Comparison of ENCODE assay signal across 24 cellular contexts in the genomic region with DNA sequence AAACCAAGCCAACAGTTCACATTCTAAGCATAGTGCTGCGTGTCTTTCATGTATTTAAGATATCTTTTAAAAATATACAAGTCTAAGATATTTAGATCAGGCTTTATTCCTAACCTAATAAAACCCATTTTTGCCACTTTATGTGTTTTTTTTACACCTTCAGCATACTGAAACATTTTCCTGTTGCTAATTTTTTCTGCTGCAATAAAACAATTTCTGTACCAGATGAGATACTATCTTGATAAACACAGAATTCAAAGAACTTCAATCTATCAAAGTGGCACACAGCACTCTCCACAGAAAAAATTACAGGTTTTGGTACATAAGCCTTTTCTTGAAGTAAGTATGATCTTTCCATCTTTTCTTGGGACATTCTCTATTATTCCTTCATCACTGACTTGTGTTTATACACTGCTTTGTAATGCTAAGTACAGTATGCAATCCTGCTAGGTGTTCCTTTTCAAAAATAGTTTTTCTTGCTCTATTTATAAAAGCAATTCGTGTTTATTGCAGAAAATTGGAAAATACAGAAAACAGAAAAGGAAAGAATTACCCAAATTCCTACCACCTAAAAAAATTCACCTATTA.
"Had no signal": no experiment of that assay in that cellular context is flagged by ENCODE, and none has a peak within 500 bp of the region (broad histone marks: within the 10 kb centered on the region; RNA-seq: fewer than 3 reads in every experiment).

No MANE protein-coding gene starts in this region.

- H3K4me2 ChIP-seq: neural progenitor cell had no signal

- H3K36me3 ChIP-seq: adrenal gland, neural progenitor cell, right lobe of liver, suprapubic skin, transverse colon, uterus had no signal

- H3K27ac Mint-ChIP-seq: activated naive CD4-positive, alpha-beta T cell treated with anti-CD3 and anti-CD28 coated beads, Interleukin-2, amount 50 U/mL, for 24 hours; naive B cell; neural progenitor cell; stimulated activated naive CD8-positive, alpha-beta T cell treated with anti-CD3 and anti-CD28 coated beads, Interleukin-15, Interleukin-2, amounts not matched to agents 100 ng/mL and 50 ng/mL, for 24 hours had no signal

- DNase-seq: activated CD4-positive, alpha-beta T cell treated with anti-CD3 and anti-CD28 coated beads, Interleukin-2, amount 50 U/mL, for 1 hour; activated CD4-positive, CD25-positive, alpha-beta regulatory T cell treated with anti-CD3 and anti-CD28 coated beads, Interleukin-2, amount 50 U/mL, for 72 hours; activated gamma-delta T cell; adrenal gland; effector memory CD4-positive, alpha-beta T cell; head of caudate nucleus; left ventricle myocardium superior; naive B cell; psoas muscle; right lobe of liver; small intestine; stimulated activated CD4-positive, alpha-beta T cell treated with anti-CD3 and anti-CD28 coated beads, Interleukin-15, amount 100 ng/mL, for 24 hours; stimulated activated CD4-positive, alpha-beta T cell treated with anti-CD3 and anti-CD28 coated beads, Interleukin-2, amount 100 ng/mL, for 48 hours; transverse colon; uterus had no signal

- FAIRE-seq: astrocyte, bronchial epithelial cell, frontal cortex, small intestine had no signal

- ATAC-seq: left ventricle myocardium superior, psoas muscle, right lobe of liver had no signal

- H3K4me3 Mint-ChIP-seq: activated naive CD4-positive, alpha-beta T cell treated with anti-CD3 and anti-CD28 coated beads, Interleukin-2, amount 50 U/mL, for 24 hours; dendritic cell treated with granulocyte-macrophage colony-stimulating factor and Interleukin-4, amounts not matched to agents 40 ng/mL and 50 ng/mL, for 4 days; memory B cell; naive B cell; neural progenitor cell; stimulated activated naive CD8-positive, alpha-beta T cell treated with anti-CD3 and anti-CD28 coated beads, Interleukin-15, Interleukin-2, amounts not matched to agents 100 ng/mL and 50 ng/mL, for 24 hours had no signal

- H3K27me3 Mint-ChIP-seq: activated naive CD4-positive, alpha-beta T cell treated with anti-CD3 and anti-CD28 coated beads, Interleukin-2, amount 50 U/mL, for 24 hours; dendritic cell treated with granulocyte-macrophage colony-stimulating factor and Interleukin-4, amounts not matched to agents 40 ng/mL and 50 ng/mL, for 4 days; memory B cell; naive B cell; stimulated activated naive CD8-positive, alpha-beta T cell treated with anti-CD3 and anti-CD28 coated beads, Interleukin-15, Interleukin-2, amounts not matched to agents 100 ng/mL and 50 ng/mL, for 24 hours had no signal

- H3K9me3 ChIP-seq: adrenal gland, psoas muscle, right lobe of liver, suprapubic skin, transverse colon, uterus had no signal

- H2AFZ ChIP-seq: neural progenitor cell had no signal

- H3K4me3 ChIP-seq: adrenal gland, neural progenitor cell, psoas muscle, right lobe of liver, suprapubic skin, transverse colon, uterus had no signal

- H3K9ac ChIP-seq: neural progenitor cell had no signal

- H3K36me3 Mint-ChIP-seq: naive B cell had no signal

- H3K9me3 Mint-ChIP-seq: activated naive CD4-positive, alpha-beta T cell treated with anti-CD3 and anti-CD28 coated beads, Interleukin-2, amount 50 U/mL, for 24 hours; dendritic cell treated with granulocyte-macrophage colony-stimulating factor and Interleukin-4, amounts not matched to agents 40 ng/mL and 50 ng/mL, for 4 days; stimulated activated naive CD8-positive, alpha-beta T cell treated with anti-CD3 and anti-CD28 coated beads, Interleukin-15, Interleukin-2, amounts not matched to agents 100 ng/mL and 50 ng/mL, for 24 hours had no signal

- H3K27ac ChIP-seq: neural progenitor cell, psoas muscle, right lobe of liver had no signal

- H3K27me3 ChIP-seq: adrenal gland, neural progenitor cell, right lobe of liver, suprapubic skin, transverse colon, uterus had no signal
